ENCODE assay signal across 9 cellular contexts in the genomic region with DNA sequence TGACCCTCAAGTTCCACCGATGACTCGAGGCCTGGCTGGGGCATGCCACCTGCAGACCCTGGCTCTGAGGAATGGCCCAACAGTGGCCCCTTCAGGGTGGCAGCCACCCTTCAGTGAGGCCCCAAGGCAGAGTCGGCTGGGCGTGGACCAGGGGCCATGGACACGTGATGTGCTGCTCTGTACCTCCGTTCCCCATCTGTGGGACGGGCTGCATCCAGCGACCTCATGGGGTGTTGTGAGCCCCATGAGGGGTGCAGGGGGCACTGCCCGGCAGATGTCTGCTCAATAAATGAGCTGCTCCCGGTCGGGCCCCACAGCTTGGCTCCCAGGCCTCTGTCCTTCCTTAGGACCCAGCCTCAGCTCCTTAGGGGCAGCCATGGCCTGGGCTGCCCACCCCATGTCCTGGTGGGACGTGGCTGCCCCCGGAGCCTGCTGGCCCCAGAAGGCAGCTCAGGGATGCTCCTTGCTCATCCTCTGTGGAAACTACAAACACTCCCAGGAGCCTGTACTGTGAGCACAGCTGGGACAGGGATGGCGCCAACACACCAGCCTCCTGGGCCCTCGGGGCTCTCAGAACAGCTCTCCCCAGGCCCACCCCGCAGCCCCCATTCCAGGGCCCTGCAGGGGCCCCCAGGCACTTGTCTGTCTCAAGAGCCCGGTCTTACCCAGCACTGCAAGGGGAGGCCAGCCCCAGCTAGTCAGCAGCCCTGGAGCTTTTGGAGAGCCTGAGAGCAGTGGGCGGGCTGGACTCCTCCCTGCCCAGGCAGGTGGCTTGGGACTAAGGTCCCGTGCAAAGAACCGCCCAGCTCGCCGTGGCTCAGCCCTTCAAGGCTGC. TPM values are rescaled to one million over a fixed set of nuclear protein-coding genes. Genes with fewer than 3 reads are reported as not detected.
DNase-seq lines count a peak whose midpoint lies in the region; ATAC-seq and TF ChIP-seq lines count a peak whose summit lies in the region.
"Had no signal": no experiment of that assay in that cellular context is flagged by ENCODE, and none has a peak within 500 bp of the region (broad histone marks: within the 10 kb centered on the region; RNA-seq: fewer than 3 reads in every experiment).

No MANE protein-coding gene starts in this region.

- H3K9me3 Mint-ChIP-seq in activated CD8-positive, alpha-beta T cell treated with anti-CD3 and anti-CD28 coated beads, Interleukin-2, amount 10 ng/mL, durations not matched to agents 7 days and 5 days (ENCODE audit: insufficient read depth), result no peaks in the 10 kb centered on the region
- peaks cover 9% of the 10 kb centered on the region for H3K9me3 Mint-ChIP-seq in glutamatergic neuron (ENCODE audit: unreplicated experiment)

- TF ChIP-seq CTCF in HCT116 (IDR thresholded peaks at IDR 0.05 in 2 of 3, conservative IDR thresholded peaks at IDR 0.05 in 1 of 3; ENCODE audit: borderline replicate concordance in 1 of 3, insufficient read depth in 1 of 3, low read depth in 2 of 3, low read length in 2 of 3) (no peak), mucosa of descending colon (IDR thresholded peaks at IDR 0.05) (no peak), glutamatergic neuron (IDR thresholded peaks at IDR 0.05; ENCODE audit: partially characterized antibody, unreplicated experiment) (no peak)

- H3K27me3 ChIP-seq in HCT116 (ENCODE audit: insufficient read depth, low read length), result no peaks in the 10 kb centered on the region

- H3K9me2 ChIP-seq in HCT116 (ENCODE audit: insufficient read depth), result no peaks in the 10 kb centered on the region

- H3K9me3 ChIP-seq in HCT116 (ENCODE audit: control insufficient read depth in 1 of 2, insufficient read depth in 1 of 2, low read depth in 1 of 2, low read length in 2 of 2), result no peaks in the 10 kb centered on the region
- H3K9me3 ChIP-seq in mucosa of descending colon, result no peaks in the 10 kb centered on the region
- H3K9me3 ChIP-seq: sigmoid colon, suprapubic skin had no signal

- TF ChIP-seq POLR2A in HCT116 (IDR thresholded peaks at IDR 0.05; ENCODE audit: borderline replicate concordance, extremely low read depth, insufficient read depth, insufficient read length), result no peak

- no peak overlapping the region for H3K9ac ChIP-seq in HCT116 (ENCODE audit: low read length)

- H3K79me2 ChIP-seq in HCT116 (ENCODE audit: insufficient read depth, low read length), result peaks cover 5% of the 10 kb centered on the region; the same call in 1 of the 2 replicates

- H2AFZ ChIP-seq in HCT116 (ENCODE audit: low read depth, low read length, poor library complexity, severe bottlenecking), result no peak overlapping the region

- DNase-seq in HCT116 (ENCODE audit: low read depth, low spot score) (no peak), mucosa of descending colon (peak in 1 of 3 donors; percentile 54), glutamatergic neuron (no peak), hippocampal formation (lab: John Stamatoyannopoulos, UW) (no peak)
- no peak for DNase-seq in activated CD8-positive, alpha-beta T cell treated with anti-CD3 and anti-CD28 coated beads, Interleukin-2, amount 10 ng/mL, durations not matched to agents 7 days and 5 days
- DNase-seq: NCI-H345 had no signal

- no peak overlapping the region for H3K4me2 ChIP-seq in HCT116 (ENCODE audit: low read length)

- H3K27ac ChIP-seq in HCT116 (ENCODE audit: low read depth, low read length), result peak overlapping the region; percentile 4; the same call in 1 of the 2 replicates
- H3K27ac ChIP-seq: sigmoid colon, suprapubic skin had no signal

- no peaks in the 10 kb centered on the region for H3K27me3 Mint-ChIP-seq in activated CD8-positive, alpha-beta T cell treated with anti-CD3 and anti-CD28 coated beads, Interleukin-2, amount 10 ng/mL, durations not matched to agents 7 days and 5 days (ENCODE audit: low read depth)
- H3K27me3 Mint-ChIP-seq in glutamatergic neuron (ENCODE audit: unreplicated experiment), result peaks cover 4% of the 10 kb centered on the region
- H3K27me3 Mint-ChIP-seq: activated naive CD8-positive, alpha-beta T cell had no signal

- peak; percentile 46 for ATAC-seq in HCT116
- peak; percentile 15 for ATAC-seq in activated CD8-positive, alpha-beta T cell treated with anti-CD3 and anti-CD28 coated beads, Interleukin-2, amount 10 ng/mL, durations not matched to agents 7 days and 5 days
- ATAC-seq in mucosa of descending colon, result peak; percentile 50

- H4K20me1 ChIP-seq in HCT116 (ENCODE audit: insufficient read depth), result no peaks in the 10 kb centered on the region

- no TSS peak for BruUV-seq in HCT116 (replicated peaks; lab: Mats Ljungman, UMichigan)

- no peak overlapping the region for H3K4me3 ChIP-seq in HCT116 (replicated peaks in 1 of 2; ENCODE audit: low read depth in 1 of 2, low read length in 2 of 2)
- no peak overlapping the region for H3K4me3 ChIP-seq in mucosa of descending colon
- H3K4me3 ChIP-seq: sigmoid colon had no signal

- TF ChIP-seq RAD21 in HCT116 (IDR thresholded peaks at IDR 0.05; ENCODE audit: low read depth), result no peak

- intact Hi-C loops in HCT116 (cut with micrococcal nuclease), result no loop called here
- intact Hi-C loops in mucosa of descending colon (cut with DNase I, micrococcal nuclease), result no loop called here

- POLR2A ChIA-PET in HCT116 (lab: Charles Lee), result interaction anchor here (1.2 to 1.5 kb wide), 2 partner anchors 12 kb away, joined by 6 to 8 read pairs; partner anchors contain the start of gene ECI1
- POLR2A ChIA-PET in activated CD8-positive, alpha-beta T cell treated with anti-CD3 and anti-CD28 coated beads, Interleukin-2, amount 10 ng/mL, durations not matched to agents 7 days and 5 days (lab: Charles Lee), result interaction anchor here (0.9 kb wide), 1 partner anchor 13 kb away, joined by 5 read pairs; the partner anchor contains the start of gene ECI1

- peaks cover 28% of the 10 kb centered on the region for H3K36me3 Mint-ChIP-seq in activated CD8-positive, alpha-beta T cell treated with anti-CD3 and anti-CD28 coated beads, Interleukin-2, amount 10 ng/mL, durations not matched to agents 7 days and 5 days (ENCODE audit: low read depth)
- no peaks in the 10 kb centered on the region for H3K36me3 Mint-ChIP-seq in glutamatergic neuron (ENCODE audit: unreplicated experiment)
- H3K36me3 Mint-ChIP-seq: activated naive CD8-positive, alpha-beta T cell had no signal

- H3K27ac Mint-ChIP-seq in activated CD8-positive, alpha-beta T cell treated with anti-CD3 and anti-CD28 coated beads, Interleukin-2, amount 10 ng/mL, durations not matched to agents 7 days and 5 days, result no peak overlapping the region
- no peak overlapping the region for H3K27ac Mint-ChIP-seq in glutamatergic neuron (ENCODE audit: unreplicated experiment)
- H3K27ac Mint-ChIP-seq: activated naive CD8-positive, alpha-beta T cell had no signal

- CTCF ChIA-PET in HCT116 (lab: Charles Lee), result no interaction called here
- CTCF ChIA-PET in activated CD8-positive, alpha-beta T cell treated with anti-CD3 and anti-CD28 coated beads, Interleukin-2, amount 10 ng/mL, durations not matched to agents 7 days and 5 days (lab: Charles Lee), result no interaction called here

- H3K4me1 Mint-ChIP-seq in activated CD8-positive, alpha-beta T cell treated with anti-CD3 and anti-CD28 coated beads, Interleukin-2, amount 10 ng/mL, durations not matched to agents 7 days and 5 days (ENCODE audit: low read depth), result peaks cover 2% of the 10 kb centered on the region
- no peaks in the 10 kb centered on the region for H3K4me1 Mint-ChIP-seq in glutamatergic neuron (ENCODE audit: low read depth, unreplicated experiment)

- RAD21 ChIA-PET in HCT116 (lab: Charles Lee; ENCODE audit: low non-redundant PET in 1 of 2, low total read pairs in 2 of 2, uncharacterized antibody in 2 of 2, unreplicated experiment in 2 of 2), result interaction anchor here in 1 of 2 experiments (0.8 kb wide), 1 partner anchor 44 kb away, joined by 3 read pairs; no protein-coding TSS in a partner anchor

- H3K4me1 ChIP-seq in HCT116 (ENCODE audit: control insufficient read depth in 1 of 2, insufficient read depth in 2 of 2, low read length in 2 of 2) (peaks cover 0 to 14% of the 10 kb centered on the region in 2 experiments; a peak in 3 of 4 replicates), mucosa of descending colon (ENCODE audit: low read depth) (peaks cover 22% of the 10 kb centered on the region)

- H3K36me3 ChIP-seq in HCT116 (ENCODE audit: control insufficient read depth in 1 of 2, insufficient read depth in 2 of 2, low read length in 2 of 2) (peaks cover 7 to 15% of the 10 kb centered on the region in 2 experiments; a peak in 3 of 4 replicates), mucosa of descending colon (ENCODE audit: low read depth) (no peaks in the 10 kb centered on the region)

- H3K4me3 Mint-ChIP-seq in activated CD8-positive, alpha-beta T cell treated with anti-CD3 and anti-CD28 coated beads, Interleukin-2, amount 10 ng/mL, durations not matched to agents 7 days and 5 days, result no peak overlapping the region
- no peak overlapping the region for H3K4me3 Mint-ChIP-seq in glutamatergic neuron (ENCODE audit: unreplicated experiment)
- H3K4me3 Mint-ChIP-seq: activated naive CD8-positive, alpha-beta T cell had no signal

RNA-seq across cellular contexts. Expression of gene DNASE1L2, which starts 2.4 kb away (rescaled TPM):
- total RNA-seq in HCT116 (2021; ENCODE audit: unreplicated experiment), result 1.9 TPM
- 1.0 and 1.3 TPM in 2 replicates for polyA plus RNA-seq in HCT116 (2012)
- 1 to 10 TPM; 3.3 to 4.1 TPM for total RNA-seq in activated CD8-positive, alpha-beta T cell treated with anti-CD3 and anti-CD28 coated beads, Interleukin-2, amount 10 ng/mL, durations not matched to agents 7 days and 5 days
- total RNA-seq in mucosa of descending colon, result 1 to 10 TPM in 2 of 3 donors, under 1 TPM in 1; 0.87 to 1.9 (median 1.1) TPM
- total RNA-seq in glutamatergic neuron (ENCODE audit: unreplicated experiment), result 3.4 TPM

RNA-seq across cellular contexts. Expression of gene ECI1, which starts 12.8 kb away (rescaled TPM):
- total RNA-seq in HCT116 (2021; ENCODE audit: unreplicated experiment) (140 TPM), mucosa of descending colon (100 to 1,000 TPM in 1 of 3 donors, 10 to 100 TPM in 2; 88.5 to 129 (median 95.5) TPM), glutamatergic neuron (ENCODE audit: unreplicated experiment) (50.9 TPM)
- 146 and 163 TPM in 2 replicates for polyA plus RNA-seq in HCT116 (2012)
- 10 to 100 TPM; 36.0 to 41.1 TPM for total RNA-seq in activated CD8-positive, alpha-beta T cell treated with anti-CD3 and anti-CD28 coated beads, Interleukin-2, amount 10 ng/mL, durations not matched to agents 7 days and 5 days

RNA-seq across cellular contexts. Expression of gene E4F1, which starts 15.2 kb away (rescaled TPM):
- total RNA-seq in HCT116 (2021; ENCODE audit: unreplicated experiment) (40.7 TPM), mucosa of descending colon (10 to 100 TPM; 23.5 to 28.3 (median 24.2) TPM), glutamatergic neuron (ENCODE audit: unreplicated experiment) (53.4 TPM)
- polyA plus RNA-seq in HCT116 (2012), result 31.0 and 38.0 TPM in 2 replicates
- total RNA-seq in activated CD8-positive, alpha-beta T cell treated with anti-CD3 and anti-CD28 coated beads, Interleukin-2, amount 10 ng/mL, durations not matched to agents 7 days and 5 days, result 10 to 100 TPM; 33.8 to 34.3 TPM

RNA-seq across cellular contexts. Expression of gene PGP, which starts 24.0 kb away (rescaled TPM):
- 32.6 TPM for total RNA-seq in HCT116 (2021; ENCODE audit: unreplicated experiment)
- 21.2 and 22.3 TPM in 2 replicates for polyA plus RNA-seq in HCT116 (2012)
- total RNA-seq in activated CD8-positive, alpha-beta T cell treated with anti-CD3 and anti-CD28 coated beads, Interleukin-2, amount 10 ng/mL, durations not matched to agents 7 days and 5 days, result 10 to 100 TPM; 28.5 to 29.0 TPM
- total RNA-seq in mucosa of descending colon, result 10 to 100 TPM; 15.5 to 19.7 (median 17.6) TPM
- total RNA-seq in glutamatergic neuron (ENCODE audit: unreplicated experiment), result 33.9 TPM

RNA-seq across cellular contexts. Expression of gene BRICD5, which starts 27.9 kb away (rescaled TPM):
- total RNA-seq in HCT116 (2021; ENCODE audit: unreplicated experiment), result 9.8 TPM
- 7.8 and 8.4 TPM in 2 replicates for polyA plus RNA-seq in HCT116 (2012)
- total RNA-seq in activated CD8-positive, alpha-beta T cell treated with anti-CD3 and anti-CD28 coated beads, Interleukin-2, amount 10 ng/mL, durations not matched to agents 7 days and 5 days, result 10 to 100 TPM; 14.8 to 15.0 TPM
- 10 to 100 TPM in 2 of 3 donors, 1 to 10 TPM in 1; 8.4 to 12.3 (median 12.1) TPM for total RNA-seq in mucosa of descending colon
- 30.2 TPM for total RNA-seq in glutamatergic neuron (ENCODE audit: unreplicated experiment)
